Comparison of ENCODE assay signal across 8 cellular contexts in genomic region chr18:55384551-55385275, GRCh38.
A peak's percentile ranks its signal among the peaks of the same experiment; 100 is the strongest.
DNase-seq lines count a peak whose midpoint lies in the region; ATAC-seq and TF ChIP-seq lines count a peak whose summit lies in the region.

No MANE protein-coding gene starts in this region.

- intact Hi-C loops in heart right ventricle (cut with DNase I) (no loop called here), cardiac septum (cut with DNase I) (no loop called here), body of pancreas (cut with DNase I) (no loop called here)

- peaks cover 3% of the 10 kb centered on the region for H3K27me3 Mint-ChIP-seq in nephron (ENCODE audit: low read depth)

- H3K36me3 Mint-ChIP-seq in nephron (ENCODE audit: low read depth) = peaks cover 60% of the 10 kb centered on the region

- peaks cover 0 to 7% (median 0%) of the 10 kb centered on the region in 9 donors for H3K36me3 ChIP-seq in heart right ventricle
- H3K36me3 ChIP-seq in body of pancreas (replicated peaks in 1 of 2; ENCODE audit: insufficient read depth in 1 of 2, low read depth in 2 of 2) = no peaks in the 10 kb centered on the region

- ATAC-seq in heart right ventricle (no peak), body of pancreas (no peak)

- TF ChIP-seq CTCF in heart right ventricle (IDR thresholded peaks at IDR 0.05) (peak in 8 of 9 donors; percentile 15 to 63 (median 47)), body of pancreas (IDR thresholded peaks at IDR 0.05) (peak in 6 of 7 experiments; percentile 22 to 42 (median 30)), nephron (IDR thresholded peaks at IDR 0.05; ENCODE audit: unreplicated experiment in 3 of 3) (peak in 2 of 3 experiments; percentile 15 to 36)

- WGBS in heart right ventricle, 2 donors = 71 to 76% methylated on average over 4 of the region's 4 CpGs
- 84% methylated on average over 4 of the region's 4 CpGs for WGBS in body of pancreas, 2 donors

- H3K4me3 ChIP-seq in heart right ventricle (no peak overlapping the region), body of pancreas (no peak overlapping the region)

- no peak for DNase-seq in heart right ventricle
- DNase-seq in cardiac septum (ENCODE audit: low spot score) = no peak
- DNase-seq in NCI-H146 (lab: John Stamatoyannopoulos, UW) = peak; percentile 75
- DNase-seq in body of pancreas = peak in 2 of 4 donors; percentile 7 to 25
- DNase-seq in dedifferentiated amniotic fluid mesenchymal stem cell (ENCODE audit: extremely low spot score) = no peak
- DNase-seq in NCI-H510A (lab: John Stamatoyannopoulos, UW) = no peak
- DNase-seq in medulla oblongata (ENCODE audit: extremely low spot score) = no peak

- H3K4me1 ChIP-seq in heart right ventricle (peaks cover 4 to 50% (median 28%) of the 10 kb centered on the region in 9 donors), body of pancreas (peaks cover 18% of the 10 kb centered on the region)

- H3K27ac ChIP-seq in heart right ventricle (peak overlapping the region in 2 of 10 donors; percentile 13 to 89), body of pancreas (no peak overlapping the region)

- no peak overlapping the region for H3K27ac Mint-ChIP-seq in nephron

- peaks cover 25% of the 10 kb centered on the region for H3K9me3 Mint-ChIP-seq in nephron

- H3K4me3 Mint-ChIP-seq in nephron = no peak overlapping the region

- H3K27me3 ChIP-seq in heart right ventricle (no peaks in the 10 kb centered on the region), body of pancreas (no peaks in the 10 kb centered on the region)

- no peak for TF ChIP-seq POLR2A in body of pancreas (IDR thresholded peaks at IDR 0.05)

- H3K4me1 Mint-ChIP-seq in nephron = peaks cover 6% of the 10 kb centered on the region

- H3K9me3 ChIP-seq in heart right ventricle = peaks cover 0 to 16% (median 5%) of the 10 kb centered on the region in 11 donors
- no peaks in the 10 kb centered on the region for H3K9me3 ChIP-seq in body of pancreas
